ENCODE assay signal across 9 cellular contexts in the genomic region with DNA sequence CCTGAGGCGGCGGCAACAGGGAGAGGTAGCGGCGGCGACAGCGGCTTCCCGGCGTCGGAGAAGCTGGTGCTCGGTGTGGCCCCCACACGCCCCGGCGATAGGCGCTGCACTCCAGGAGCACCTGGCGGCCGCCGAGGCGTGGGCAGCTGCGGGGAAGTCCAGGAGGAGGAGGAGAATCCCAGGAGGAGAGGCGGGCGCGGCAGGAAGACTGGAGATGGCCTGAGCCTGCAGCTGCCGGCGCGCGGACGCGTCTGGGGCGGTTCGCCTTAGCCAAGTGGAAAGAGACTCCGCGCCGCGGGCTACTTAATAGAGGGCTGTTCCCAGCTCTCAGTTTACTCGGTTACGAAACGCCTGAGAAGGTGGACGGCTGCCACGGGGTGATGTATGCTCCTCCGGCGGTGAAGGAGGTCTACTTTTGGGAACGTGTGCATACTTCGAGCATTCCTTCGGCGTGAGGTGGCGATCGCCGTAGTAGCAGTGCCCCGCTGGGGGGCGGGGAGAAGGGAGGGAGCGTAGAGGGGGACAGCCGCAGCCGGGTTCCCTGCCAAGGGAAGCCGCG. TPM values are rescaled to one million over a fixed set of nuclear protein-coding genes. Genes with fewer than 3 reads are reported as not detected.
DNase-seq lines count a peak whose midpoint lies in the region; ATAC-seq and TF ChIP-seq lines count a peak whose summit lies in the region.
"Had no signal": no experiment of that assay in that cellular context is flagged by ENCODE, and none has a peak within 500 bp of the region (broad histone marks: within the 10 kb centered on the region; RNA-seq: fewer than 3 reads in every experiment).

Gene COL12A1, minus strand, starts transcription at position 278 of the 559 bp plus-strand sequence. CDS start 3,261 bp downstream, outside the sequence.

- peaks cover 47% of the 10 kb centered on the region for H3K4me1 Mint-ChIP-seq in activated T-helper 2 cell treated with anti-CD3 and anti-CD28 coated beads, Interferon-gamma antibody, Interleukin-2, Interleukin-4, amounts not matched to agents 10 μg/mL and 5 μg/mL and 100 μg/mL, durations not matched to agents 14 hours and 24 hours and 36 hours (ENCODE audit: low read depth)

- no peaks in the 10 kb centered on the region for H3K79me2 ChIP-seq in Karpas-422 (ENCODE audit: low read length)

- peak within 1 kb of the TSS; percentile 65 for H3K4me3 Mint-ChIP-seq in activated T-helper 2 cell treated with anti-CD3 and anti-CD28 coated beads, Interferon-gamma antibody, Interleukin-2, Interleukin-4, amounts not matched to agents 10 μg/mL and 5 μg/mL and 100 μg/mL, durations not matched to agents 14 hours and 24 hours and 36 hours (ENCODE audit: low read depth)

- no peaks in the 10 kb centered on the region for H3K27me3 ChIP-seq in Karpas-422 (ENCODE audit: low read length)

- no peak for TF ChIP-seq RAD21 in Ishikawa (IDR thresholded peaks at IDR 0.05; ENCODE audit: low read depth)

- H3K36me3 ChIP-seq in Karpas-422 (ENCODE audit: insufficient read depth, low read length), result no peaks in the 10 kb centered on the region

- peaks cover 5% of the 10 kb centered on the region for H3K4me1 ChIP-seq in Karpas-422 (ENCODE audit: low read length)

- peak; percentile 48; the same call in 1 of the 2 replicates for TF ChIP-seq EP300 in Ishikawa (IDR thresholded peaks at IDR 0.05; ENCODE audit: borderline replicate concordance)

- no peaks in the 10 kb centered on the region for H3K36me3 Mint-ChIP-seq in activated T-helper 2 cell treated with anti-CD3 and anti-CD28 coated beads, Interferon-gamma antibody, Interleukin-2, Interleukin-4, amounts not matched to agents 10 μg/mL and 5 μg/mL and 100 μg/mL, durations not matched to agents 14 hours and 24 hours and 36 hours (ENCODE audit: low read depth)

- DNase-seq in DMS79 (lab: John Stamatoyannopoulos, UW) (peak; percentile 41), glomerular endothelial cell (ENCODE audit: extremely low read depth, low read depth, low spot score) (no peak), non-pigmented ciliary epithelial cell (ENCODE audit: low read depth) (peak; percentile 97), Karpas-422 (no peak), GDM1 (lab: John Stamatoyannopoulos, UW) (no peak)
- no peak for DNase-seq in activated T-helper 2 cell treated with anti-CD3 and anti-CD28 coated beads, Interferon-gamma antibody, Interleukin-2, Interleukin-4, amounts not matched to agents 10 μg/mL and 5 μg/mL and 100 μg/mL, durations not matched to agents 14 hours and 24 hours and 36 hours (ENCODE audit: low spot score)

- H3K4me2 ChIP-seq in Karpas-422 (ENCODE audit: low read depth, low read length, poor library complexity, severe bottlenecking), result no peak within 1 kb of the TSS

- H3K9ac ChIP-seq in Karpas-422 (ENCODE audit: low read length), result no peak within 1 kb of the TSS

- H2AFZ ChIP-seq in Karpas-422 (ENCODE audit: low read length), result no peak within 1 kb of the TSS

- H3K27me3 Mint-ChIP-seq in activated T-helper 2 cell treated with anti-CD3 and anti-CD28 coated beads, Interferon-gamma antibody, Interleukin-2, Interleukin-4, amounts not matched to agents 10 μg/mL and 5 μg/mL and 100 μg/mL, durations not matched to agents 14 hours and 24 hours and 36 hours (ENCODE audit: low read depth), result peaks cover 85% of the 10 kb centered on the region

- H3K4me3 ChIP-seq in Karpas-422 (ENCODE audit: low read length), result no peak within 1 kb of the TSS

- no peaks in the 10 kb centered on the region for H4K20me1 ChIP-seq in Karpas-422 (ENCODE audit: insufficient read depth, low read depth, low read length)

- ATAC-seq in HG03565 (IDR thresholded peaks at IDR 0.05; ENCODE audit: unreplicated experiment), result no peak

- H3K9me2 ChIP-seq in Karpas-422 (replicated peaks; ENCODE audit: insufficient read depth, low read length), result no peaks in the 10 kb centered on the region

- no peaks in the 10 kb centered on the region for H3K9me3 Mint-ChIP-seq in activated T-helper 2 cell treated with anti-CD3 and anti-CD28 coated beads, Interferon-gamma antibody, Interleukin-2, Interleukin-4, amounts not matched to agents 10 μg/mL and 5 μg/mL and 100 μg/mL, durations not matched to agents 14 hours and 24 hours and 36 hours

- intact Hi-C loops in activated T-helper 2 cell treated with anti-CD3 and anti-CD28 coated beads, Interferon-gamma antibody, Interleukin-2, Interleukin-4, amounts not matched to agents 10 μg/mL and 5 μg/mL and 100 μg/mL, durations not matched to agents 14 hours and 24 hours and 36 hours (cut with micrococcal nuclease), result loop anchor here (2.0 to 10.0 kb wide), 2 partner anchors 121 to 271 kb away; no protein-coding TSS in a partner anchor

- H3K9me3 ChIP-seq in Karpas-422 (ENCODE audit: low read length), result no peaks in the 10 kb centered on the region

- no peak within 1 kb of the TSS for H3K27ac Mint-ChIP-seq in activated T-helper 2 cell treated with anti-CD3 and anti-CD28 coated beads, Interferon-gamma antibody, Interleukin-2, Interleukin-4, amounts not matched to agents 10 μg/mL and 5 μg/mL and 100 μg/mL, durations not matched to agents 14 hours and 24 hours and 36 hours

- H3K27ac ChIP-seq in Karpas-422 (ENCODE audit: low read length), result no peak within 1 kb of the TSS
- H3K27ac ChIP-seq: VCaP had no signal

TF ChIP-seq in Ishikawa, 13 proteins besides CTCF, POLR2A, EP300 and RAD21:
- TF ChIP-seq CEBPB (IDR thresholded peaks at IDR 0.05) (peak; percentile 93), REST (IDR thresholded peaks at IDR 0.05; ENCODE audit: low read depth) (no peak), USF1 (IDR thresholded peaks at IDR 0.05) (no peak), TCF12 (IDR thresholded peaks at IDR 0.05; ENCODE audit: low read depth) (no peak; the same call in 1 of the 2 replicates), TAF1 (IDR thresholded peaks at IDR 0.05; ENCODE audit: low read depth) (no peak; the same call in 1 of the 2 replicates), NFIC (IDR thresholded peaks at IDR 0.05) (peak; percentile 73), TEAD4 (IDR thresholded peaks at IDR 0.05) (peak; percentile 92), ZBTB7A (IDR thresholded peaks at IDR 0.05; ENCODE audit: low read depth) (no peak), FOXM1 (IDR thresholded peaks at IDR 0.05; ENCODE audit: borderline replicate concordance, low read depth) (no peak), CREB1 (IDR thresholded peaks at IDR 0.05; ENCODE audit: low read depth) (no peak), MAX (IDR thresholded peaks at IDR 0.05) (peak; percentile 74), EGR1 (IDR thresholded peaks at IDR 0.05) (peak; percentile 69), YY1 (IDR thresholded peaks at IDR 0.05; ENCODE audit: low read depth) (no peak; the same call in 1 of the 2 replicates)

RNA-seq across cellular contexts. Expression of gene COL12A1, which starts in this region (rescaled TPM):
- total RNA-seq in activated T-helper 2 cell treated with anti-CD3 and anti-CD28 coated beads, Interferon-gamma antibody, Interleukin-2, Interleukin-4, amounts not matched to agents 10 μg/mL and 5 μg/mL and 100 μg/mL, durations not matched to agents 14 hours and 24 hours and 36 hours, result 0.07 TPM in 1 of 2 replicates, not detected in the other
- 49.3 and 97.3 TPM in 2 replicates for total RNA-seq in glomerular endothelial cell
- total RNA-seq in Karpas-422 (2014; rRNA removed; shearing (Covaris generic); ENCODE audit: low replicate concordance), result not detected in 2 replicates

Comparison
In these comparisons a context has a peak if more than half of its experiments do, and no peak if none do; other contexts are left out.
1. RNA of gene COL12A1 (total RNA-seq): 49.3 to 97.3 TPM in glomerular endothelial cell; 0.07 TPM in activated T-helper 2 cell treated with anti-CD3 and anti-CD28 coated beads, Interferon-gamma antibody, Interleukin-2, Interleukin-4, amounts not matched to agents 10 μg/mL and 5 μg/mL and 100 μg/mL, durations not matched to agents 14 hours and 24 hours and 36 hours and not detected in Karpas-422; every median in the first group is over 10 times any median in the second.
2. DNase-seq: peak in DMS79 (single experiment) and non-pigmented ciliary epithelial cell (single experiment); none in activated T-helper 2 cell treated with anti-CD3 and anti-CD28 coated beads, Interferon-gamma antibody, Interleukin-2, Interleukin-4, amounts not matched to agents 10 μg/mL and 5 μg/mL and 100 μg/mL, durations not matched to agents 14 hours and 24 hours and 36 hours (single experiment), glomerular endothelial cell (single experiment), Karpas-422 (single experiment) and GDM1 (single experiment).